ENCODE assay signal across 16 cellular contexts in the genomic region with DNA sequence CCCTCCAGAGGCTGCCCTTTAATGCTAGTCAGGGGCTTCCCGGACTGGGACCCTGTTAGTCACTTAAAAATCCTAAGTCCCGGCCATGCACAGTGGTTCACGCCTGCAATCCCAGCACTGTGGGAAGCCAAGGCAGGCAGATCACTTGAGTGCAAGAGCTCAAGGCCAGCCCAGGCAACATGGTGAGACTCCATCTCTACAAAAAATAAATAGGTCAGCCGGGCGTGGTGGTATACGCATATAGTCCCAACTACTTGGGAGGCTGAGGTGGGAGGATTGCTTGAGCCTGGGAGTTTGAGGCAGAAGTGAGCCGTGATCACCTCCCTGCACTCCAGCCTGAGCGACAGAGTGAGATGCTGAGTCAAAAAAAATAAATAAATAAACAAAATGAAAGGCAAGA. TPM values are rescaled to one million over a fixed set of nuclear protein-coding genes. Genes with fewer than 3 reads are reported as not detected.
DNase-seq lines count a peak whose midpoint lies in the region; ATAC-seq lines count a peak whose summit lies in the region.
"Had no signal": no experiment of that assay in that cellular context is flagged by ENCODE, and none has a peak within 500 bp of the region (broad histone marks: within the 10 kb centered on the region; RNA-seq: fewer than 3 reads in every experiment).

No MANE protein-coding gene starts in this region.

- H3K4me3 ChIP-seq in right cardiac atrium (ENCODE audit: low read length) = no peak overlapping the region
- H3K4me3 ChIP-seq: A549, HAP-1 had no signal

- no peaks in the 10 kb centered on the region for H3K4me1 Mint-ChIP-seq in stimulated activated naive B cell treated with anti-CD40 and anti-IgM and Interleukin-4, amounts not matched to agents 10 μg/mL and 1 μg/mL and 100 μg/mL, for 72 hours

- no peaks in the 10 kb centered on the region for H3K27me3 ChIP-seq in right cardiac atrium (ENCODE audit: control insufficient read depth, insufficient read depth)

- peaks cover 48 to 69% of the 10 kb centered on the region in 2 donors for H3K27me3 Mint-ChIP-seq in stimulated activated naive B cell treated with anti-CD40 and anti-IgM and Interleukin-4, amounts not matched to agents 10 μg/mL and 1 μg/mL and 100 μg/mL, for 72 hours

- H3K36me3 Mint-ChIP-seq in stimulated activated naive B cell treated with anti-CD40 and anti-IgM and Interleukin-4, amounts not matched to agents 10 μg/mL and 1 μg/mL and 100 μg/mL, for 72 hours = no peaks in the 10 kb centered on the region
- H3K36me3 Mint-ChIP-seq: CD14-positive monocyte; CD8-positive, alpha-beta T cell had no signal

- intact Hi-C loops in cardiac septum (cut with DNase I) = no loop called here
- intact Hi-C loops in right cardiac atrium (cut with DNase I) = no loop called here

- DNase-seq in cardiac septum (ENCODE audit: low spot score) (peak; percentile 36), right cardiac atrium (no peak), mesenteric fat pad (ENCODE audit: low spot score) (peak; percentile 67), NCI-H345 (lab: John Stamatoyannopoulos, UW) (no peak)
- no peak for DNase-seq in stimulated activated naive B cell treated with anti-CD40 and anti-IgM and Interleukin-4, amounts not matched to agents 10 μg/mL and 1 μg/mL and 100 μg/mL, for 72 hours
- DNase-seq in activated naive CD4-positive, alpha-beta T cell treated with Interleukin-2 at 50 U/mL for 16 hours = no peak
- DNase-seq: Caco-2; CD8-positive, alpha-beta T cell; DMS53; GF-D8 had no signal

- ATAC-seq in right cardiac atrium = no peak
- ATAC-seq in stimulated activated naive B cell treated with anti-CD40 and anti-IgM and Interleukin-4, amounts not matched to agents 10 μg/mL and 1 μg/mL and 100 μg/mL, for 72 hours (replicated peaks) = no peak
- no peak for ATAC-seq in GM18502 (IDR thresholded peaks at IDR 0.05; ENCODE audit: poor library complexity, unreplicated experiment)
- ATAC-seq: CD8-positive, alpha-beta T cell had no signal

- H3K27ac Mint-ChIP-seq in stimulated activated naive B cell treated with anti-CD40 and anti-IgM and Interleukin-4, amounts not matched to agents 10 μg/mL and 1 μg/mL and 100 μg/mL, for 72 hours = peak overlapping the region; percentile 31
- H3K27ac Mint-ChIP-seq: CD14-positive monocyte; CD8-positive, alpha-beta T cell had no signal

- no peaks in the 10 kb centered on the region for H3K4me1 ChIP-seq in right cardiac atrium (ENCODE audit: control insufficient read depth, insufficient read depth, low read length)
- H3K4me1 ChIP-seq: A549, Caco-2, HAP-1 had no signal

- peaks cover 6 to 12% of the 10 kb centered on the region in 2 donors for H3K9me3 Mint-ChIP-seq in stimulated activated naive B cell treated with anti-CD40 and anti-IgM and Interleukin-4, amounts not matched to agents 10 μg/mL and 1 μg/mL and 100 μg/mL, for 72 hours
- H3K9me3 Mint-ChIP-seq: CD8-positive, alpha-beta T cell had no signal

- H3K27ac ChIP-seq in right cardiac atrium (ENCODE audit: low read length) = no peak overlapping the region
- H3K27ac ChIP-seq: A549, HL-60 had no signal

- WGBS in right cardiac atrium = 89% methylated on average over 8 of the region's 8 CpGs

- H3K9me3 ChIP-seq in right cardiac atrium (ENCODE audit: control insufficient read depth, low read length) = no peaks in the 10 kb centered on the region
- H3K9me3 ChIP-seq: A549, Caco-2, HAP-1 had no signal

- H3K4me3 Mint-ChIP-seq in stimulated activated naive B cell treated with anti-CD40 and anti-IgM and Interleukin-4, amounts not matched to agents 10 μg/mL and 1 μg/mL and 100 μg/mL, for 72 hours = no peak overlapping the region
- H3K4me3 Mint-ChIP-seq: CD14-positive monocyte; CD8-positive, alpha-beta T cell had no signal

RNA-seq across cellular contexts. Expression of a gene that starts 17.2 kb away (rescaled TPM):
- 0.32 TPM for total RNA-seq in cardiac septum
- under 1 TPM in 2 of 4 donors, not detected in 2; 0.15 to 0.37 TPM for total RNA-seq in right cardiac atrium
- not detected for polyA plus RNA-seq in right cardiac atrium
- 0.51 TPM for total RNA-seq in mesenteric fat pad
- total RNA-seq: Caco-2; CD8-positive, alpha-beta T cell had no signal
- polyA plus RNA-seq: A549, BJ, CD14-positive monocyte had no signal

Comparison
In these comparisons a context has a peak if more than half of its experiments do, and no peak if none do; other contexts are left out.
1. DNase-seq: peak in cardiac septum (single experiment) and mesenteric fat pad (single experiment); none in right cardiac atrium (0 of 3), stimulated activated naive B cell treated with anti-CD40 and anti-IgM and Interleukin-4, amounts not matched to agents 10 μg/mL and 1 μg/mL and 100 μg/mL, for 72 hours (single experiment), activated naive CD4-positive, alpha-beta T cell treated with Interleukin-2 at 50 U/mL for 16 hours (single experiment) and NCI-H345 (single experiment).